ENCODE assay signal across 1 cellular context in genomic region chr21:42645211-42646075, GRCh38.
TF ChIP-seq lines count a peak whose summit lies in the region.

No MANE protein-coding gene starts in this region.

TF ChIP-seq in K562, 482 proteins besides CTCF, POLR2A, EP300 and RAD21 (continued from another document and continues in another):
- TF ChIP-seq MGA (IDR thresholded peaks at IDR 0.05), result peak; percentile 91
- no peak for TF ChIP-seq SRSF3 (IDR thresholded peaks at IDR 0.05; ENCODE audit: insufficient read depth, low read length)
- TF ChIP-seq SMARCA4 (IDR thresholded peaks at IDR 0.05), result no peak
- no peak for TF ChIP-seq RBM14 (IDR thresholded peaks at IDR 0.05; ENCODE audit: borderline replicate concordance, insufficient read depth, low read depth, low read length)
- TF ChIP-seq MEF2A (IDR thresholded peaks at IDR 0.05; ENCODE audit: control insufficient read depth, low read depth, low read length), result no peak
- peak; percentile 82 for TF ChIP-seq ZNF583 (CRISPR knock-in tag; IDR thresholded peaks at IDR 0.05)
- TF ChIP-seq, protein P1, sequence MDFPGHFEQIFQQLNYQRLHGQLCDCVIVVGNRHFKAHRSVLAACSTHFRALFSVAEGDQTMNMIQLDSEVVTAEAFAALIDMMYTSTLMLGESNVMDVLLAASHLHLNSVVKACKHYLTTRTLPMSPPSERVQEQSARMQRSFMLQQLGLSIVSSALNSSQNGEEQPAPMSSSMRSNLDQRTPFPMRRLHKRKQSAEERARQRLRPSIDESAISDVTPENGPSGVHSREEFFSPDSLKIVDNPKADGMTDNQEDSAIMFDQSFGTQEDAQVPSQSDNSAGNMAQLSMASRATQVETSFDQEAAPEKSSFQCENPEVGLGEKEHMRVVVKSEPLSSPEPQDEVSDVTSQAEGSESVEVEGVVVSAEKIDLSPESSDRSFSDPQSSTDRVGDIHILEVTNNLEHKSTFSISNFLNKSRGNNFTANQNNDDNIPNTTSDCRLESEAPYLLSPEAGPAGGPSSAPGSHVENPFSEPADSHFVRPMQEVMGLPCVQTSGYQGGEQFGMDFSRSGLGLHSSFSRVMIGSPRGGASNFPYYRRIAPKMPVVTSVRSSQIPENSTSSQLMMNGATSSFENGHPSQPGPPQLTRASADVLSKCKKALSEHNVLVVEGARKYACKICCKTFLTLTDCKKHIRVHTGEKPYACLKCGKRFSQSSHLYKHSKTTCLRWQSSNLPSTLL (IDR thresholded peaks at IDR 0.05), result no peak
- no peak for TF ChIP-seq ZKSCAN8 (CRISPR knock-in tag; IDR thresholded peaks at IDR 0.05)
- TF ChIP-seq ID3 (CRISPR knock-in tag; IDR thresholded peaks at IDR 0.05), result no peak
- TF ChIP-seq ID3 (tag; IDR thresholded peaks at IDR 0.05), result no peak
- peak; percentile 64; the same call in 1 of the 2 replicates for TF ChIP-seq SMAD4 (CRISPR knock-in tag; conservative IDR thresholded peaks at IDR 0.05)
- no peak for TF ChIP-seq BCLAF1 (IDR thresholded peaks at IDR 0.05; ENCODE audit: borderline replicate concordance in 1 of 2, control insufficient read depth in 1 of 2, low read depth in 2 of 2, low read length in 1 of 2)
- TF ChIP-seq DDX20 (tag; IDR thresholded peaks at IDR 0.05; ENCODE audit: low read depth), result no peak
- TF ChIP-seq ZNF512 (tag; IDR thresholded peaks at IDR 0.05), result no peak
- no peak for TF ChIP-seq EWSR1 (IDR thresholded peaks at IDR 0.05; ENCODE audit: borderline replicate concordance, low read depth, partially characterized antibody)
- TF ChIP-seq STAG1 (CRISPR knock-in tag; IDR thresholded peaks at IDR 0.05; ENCODE audit: borderline replicate concordance), result no peak
- TF ChIP-seq ARID1B (IDR thresholded peaks at IDR 0.05), result no peak
- peak in 1 of 2 experiments; percentile 42 for TF ChIP-seq E2F6 (IDR thresholded peaks at IDR 0.05; ENCODE audit: borderline replicate concordance in 1 of 2, extremely low read depth in 1 of 2, insufficient read depth in 1 of 2, insufficient read length in 1 of 2, low read depth in 1 of 2, low read length in 1 of 2, poor library complexity in 1 of 2, severe bottlenecking in 1 of 2)
- TF ChIP-seq POLR2H (tag; IDR thresholded peaks at IDR 0.05; ENCODE audit: low read depth), result no peak
- TF ChIP-seq SNRNP70 (optimal IDR thresholded peaks at IDR 0.05; ENCODE audit: low read depth, low read length), result no peak
- TF ChIP-seq PURB (CRISPR knock-in tag; IDR thresholded peaks at IDR 0.05; ENCODE audit: low read depth), result no peak
- TF ChIP-seq MCM2 (IDR thresholded peaks at IDR 0.05; ENCODE audit: low read depth), result no peak
- no peak for TF ChIP-seq ZNF263 (CRISPR knock-in tag; IDR thresholded peaks at IDR 0.05; ENCODE audit: borderline replicate concordance)
- TF ChIP-seq ZBTB12 (CRISPR knock-in tag; IDR thresholded peaks at IDR 0.05), result no peak
- no peak for TF ChIP-seq MAFK (IDR thresholded peaks at IDR 0.05; ENCODE audit: low read length)
- no peak for TF ChIP-seq ETS1 (conservative IDR thresholded peaks at IDR 0.05; ENCODE audit: control insufficient read depth, low read depth, low read length)
- no peak for TF ChIP-seq U2AF1 (optimal IDR thresholded peaks at IDR 0.05; ENCODE audit: low read depth, low read length)
- no peak for TF ChIP-seq ATF4 (CRISPR knock-in tag; IDR thresholded peaks at IDR 0.05)
- no peak for TF ChIP-seq XRCC5 (IDR thresholded peaks at IDR 0.05; ENCODE audit: low read depth, low read length)
- TF ChIP-seq, protein P2, sequence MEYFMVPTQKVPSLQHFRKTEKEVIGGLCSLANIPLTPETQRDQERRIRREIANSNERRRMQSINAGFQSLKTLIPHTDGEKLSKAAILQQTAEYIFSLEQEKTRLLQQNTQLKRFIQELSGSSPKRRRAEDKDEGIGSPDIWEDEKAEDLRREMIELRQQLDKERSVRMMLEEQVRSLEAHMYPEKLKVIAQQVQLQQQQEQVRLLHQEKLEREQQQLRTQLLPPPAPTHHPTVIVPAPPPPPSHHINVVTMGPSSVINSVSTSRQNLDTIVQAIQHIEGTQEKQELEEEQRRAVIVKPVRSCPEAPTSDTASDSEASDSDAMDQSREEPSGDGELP (CRISPR knock-in tag; IDR thresholded peaks at IDR 0.05; ENCODE audit: borderline replicate concordance), result peak; percentile 19; the same call in 1 of the 2 replicates
- no peak for TF ChIP-seq FOXA1 (IDR thresholded peaks at IDR 0.05; ENCODE audit: borderline replicate concordance)
- TF ChIP-seq ZBTB7A (IDR thresholded peaks at IDR 0.05; ENCODE audit: borderline replicate concordance, control insufficient read depth, low read depth, low read length), result no peak
- no peak for TF ChIP-seq HNRNPH1 (optimal IDR thresholded peaks at IDR 0.05; ENCODE audit: low read depth, low read length)
